In genomic region chr1:35557611-35558373, GRCh38 we compare ENCODE assay signal across 8 cellular contexts. TPM values are rescaled to one million over a fixed set of nuclear protein-coding genes. Genes with fewer than 3 reads are reported as not detected.
DNase-seq lines count a peak whose midpoint lies in the region; ATAC-seq and TF ChIP-seq lines count a peak whose summit lies in the region.

TSS of gene NCDN (plus strand) at chr1:35557799. CDS start at chr1:35558191, 392 bp downstream.

- H2AFZ ChIP-seq in DND-41 (ENCODE audit: low read depth, low read length): peak within 1 kb of the TSS; percentile 86
- peak within 1 kb of the TSS; percentile 76 for H2AFZ ChIP-seq in GM23248

- H3K36me3 ChIP-seq in DND-41 (ENCODE audit: insufficient read depth, low read length) (peaks cover 25% of the 10 kb centered on the region), GM23248 (ENCODE audit: low read depth) (peaks cover 9% of the 10 kb centered on the region; the same call in 1 of the 2 replicates)
- peaks cover 0 to 21% (median 0%) of the 10 kb centered on the region in 3 experiments for H3K36me3 ChIP-seq in naive thymus-derived CD4-positive, alpha-beta T cell (ENCODE audit: control insufficient read depth in 2 of 3, insufficient read depth in 3 of 3, low read length in 3 of 3)

- H3K27ac ChIP-seq in DND-41 (ENCODE audit: low read length): peak within 1 kb of the TSS; percentile 88
- peak within 1 kb of the TSS; percentile 70 for H3K27ac ChIP-seq in GM23248
- H3K27ac ChIP-seq in naive thymus-derived CD4-positive, alpha-beta T cell (ENCODE audit: low read depth, low read length): peak within 1 kb of the TSS; percentile 77

- H3K4me1 Mint-ChIP-seq in naive thymus-derived CD4-positive, alpha-beta T cell: peaks cover 40 to 68% (median 53%) of the 10 kb centered on the region in 7 donors
- peaks cover 41 to 54% of the 10 kb centered on the region in 2 donors for H3K4me1 Mint-ChIP-seq in stimulated activated naive B cell treated with anti-CD40 and anti-IgM and Interleukin-4, amounts not matched to agents 10 μg/mL and 1 μg/mL and 100 μg/mL, for 72 hours

- H3K27ac Mint-ChIP-seq in naive thymus-derived CD4-positive, alpha-beta T cell: peak within 1 kb of the TSS; percentile 89 to 98 (median 93)
- peak within 1 kb of the TSS; percentile 98 for H3K27ac Mint-ChIP-seq in stimulated activated naive B cell treated with anti-CD40 and anti-IgM and Interleukin-4, amounts not matched to agents 10 μg/mL and 1 μg/mL and 100 μg/mL, for 72 hours

- WGBS in GM23248 (ENCODE audit: low coverage in 1 of 2, low lambda C conversion rate in 2 of 2, missing lambda C conversion rate in 2 of 2), 2 experiments: 1% methylated on average over 46 to 56 of the region's 58 CpGs

- H3K9ac ChIP-seq in DND-41 (ENCODE audit: low read depth, low read length) (peak within 1 kb of the TSS; percentile 86), GM23248 (peak within 1 kb of the TSS; percentile 91)

- H4K20me1 ChIP-seq in DND-41 (ENCODE audit: insufficient read depth, low read length): no peaks in the 10 kb centered on the region
- H4K20me1 ChIP-seq in GM23248 (ENCODE audit: insufficient read depth): no peaks in the 10 kb centered on the region

- H3K79me2 ChIP-seq in DND-41 (ENCODE audit: insufficient read depth, low read length) (peaks cover 35% of the 10 kb centered on the region), GM23248 (ENCODE audit: insufficient read depth) (peaks cover 21% of the 10 kb centered on the region)

- peak within 1 kb of the TSS; percentile 90 to 99 (median 96) for H3K4me3 Mint-ChIP-seq in naive thymus-derived CD4-positive, alpha-beta T cell
- peak within 1 kb of the TSS; percentile 92 to 99 for H3K4me3 Mint-ChIP-seq in stimulated activated naive B cell treated with anti-CD40 and anti-IgM and Interleukin-4, amounts not matched to agents 10 μg/mL and 1 μg/mL and 100 μg/mL, for 72 hours

- H3K4me3 ChIP-seq in DND-41 (ENCODE audit: low read depth in 1 of 2, low read length in 2 of 2) (peak within 1 kb of the TSS; percentile 66 to 90), GM23248 (peak within 1 kb of the TSS; percentile 86)
- peak within 1 kb of the TSS; percentile 87 for H3K4me3 ChIP-seq in naive thymus-derived CD4-positive, alpha-beta T cell (ENCODE audit: low read length)

- intact Hi-C loops in naive thymus-derived CD4-positive, alpha-beta T cell (cut with micrococcal nuclease): loop anchor here (1.0 to 5.0 kb wide), 14 partner anchors 18 to 699 kb away; partner anchors contain the start of genes PSMB2 (in 2 of the 2), SFPQ (in 2 of the 2), ADPRS (in 1 of the 2) and AGO3 (in 1 of the 2)

- in situ Hi-C loops in GM23248 (cut with MboI): no loop called here

- CTCF ChIA-PET in naive thymus-derived CD4-positive, alpha-beta T cell (lab: Charles Lee): interaction anchor here (1.3 to 4.9 kb wide), 6 partner anchors 11 to 158 kb away, joined by 4 to 47 read pairs (median 5); no protein-coding TSS in a partner anchor

- H3F3A ChIP-seq in GM23248 (ENCODE audit: insufficient read depth): peaks cover 30% of the 10 kb centered on the region

- H3K4me2 ChIP-seq in DND-41 (ENCODE audit: insufficient read depth, low read length) (peak within 1 kb of the TSS; percentile 100), GM23248 (ENCODE audit: unreplicated experiment) (peak within 1 kb of the TSS; percentile 95)

- H3K27me3 ChIP-seq in DND-41 (ENCODE audit: insufficient read depth, low read length, poor library complexity) (no peaks in the 10 kb centered on the region), GM23248 (replicated peaks; ENCODE audit: insufficient read depth) (no peaks in the 10 kb centered on the region)
- H3K27me3 ChIP-seq in naive thymus-derived CD4-positive, alpha-beta T cell (ENCODE audit: control insufficient read depth in 2 of 2, insufficient read depth in 2 of 2, low read length in 2 of 2): no peaks in the 10 kb centered on the region

- peaks cover 0 to 10% (median 4%) of the 10 kb centered on the region in 5 donors for H3K36me3 Mint-ChIP-seq in naive thymus-derived CD4-positive, alpha-beta T cell
- H3K36me3 Mint-ChIP-seq in stimulated activated naive B cell treated with anti-CD40 and anti-IgM and Interleukin-4, amounts not matched to agents 10 μg/mL and 1 μg/mL and 100 μg/mL, for 72 hours: peaks cover 10 to 12% of the 10 kb centered on the region in 2 donors

- ATAC-seq in DND-41 (ENCODE audit: insufficient read depth, low read depth): peak; percentile 96
- ATAC-seq in naive thymus-derived CD4-positive, alpha-beta T cell: peak; percentile 96
- peak; percentile 93 to 95 for ATAC-seq in stimulated activated naive B cell treated with anti-CD40 and anti-IgM and Interleukin-4, amounts not matched to agents 10 μg/mL and 1 μg/mL and 100 μg/mL, for 72 hours (replicated peaks)

- H3K9me3 Mint-ChIP-seq in naive thymus-derived CD4-positive, alpha-beta T cell: no peaks in the 10 kb centered on the region
- H3K9me3 Mint-ChIP-seq in stimulated activated naive B cell treated with anti-CD40 and anti-IgM and Interleukin-4, amounts not matched to agents 10 μg/mL and 1 μg/mL and 100 μg/mL, for 72 hours: no peaks in the 10 kb centered on the region

- H3K4me1 ChIP-seq in DND-41 (ENCODE audit: insufficient read depth, low read length) (peaks cover 34% of the 10 kb centered on the region), GM23248 (ENCODE audit: insufficient read depth) (peaks cover 25% of the 10 kb centered on the region)
- H3K4me1 ChIP-seq in naive thymus-derived CD4-positive, alpha-beta T cell (ENCODE audit: control insufficient read depth in 2 of 2, insufficient read depth in 2 of 2, low read length in 2 of 2): peaks cover 16 to 19% of the 10 kb centered on the region in 2 donors

- H3K27me3 Mint-ChIP-seq in naive thymus-derived CD4-positive, alpha-beta T cell: no peaks in the 10 kb centered on the region
- H3K27me3 Mint-ChIP-seq in stimulated activated naive B cell treated with anti-CD40 and anti-IgM and Interleukin-4, amounts not matched to agents 10 μg/mL and 1 μg/mL and 100 μg/mL, for 72 hours: no peaks in the 10 kb centered on the region

- H3K9me3 ChIP-seq in DND-41 (ENCODE audit: insufficient read depth, low read length, severe bottlenecking) (no peaks in the 10 kb centered on the region), GM23248 (ENCODE audit: low read depth) (no peaks in the 10 kb centered on the region)
- H3K9me3 ChIP-seq in naive thymus-derived CD4-positive, alpha-beta T cell (ENCODE audit: control insufficient read depth in 2 of 3, low read length in 3 of 3): no peaks in the 10 kb centered on the region

- DNase-seq in DND-41 (peak; percentile 97), GM23248 (peak; percentile 99), LHCN-M2 (ENCODE audit: low read depth) (peak; percentile 96), RPMI8226 (peak; percentile 98), fibroblast of gingiva (ENCODE audit: low read depth) (peak; percentile 96)
- DNase-seq in activated T-helper 1 cell treated with anti-CD3 and anti-CD28 coated beads, Interleukin-2, amount 50 U/mL, for 16 hours (ENCODE audit: low read depth in 1 of 2, low spot score in 1 of 2): peak; percentile 89 to 95
- peak; percentile 86 to 96 (median 94) for DNase-seq in naive thymus-derived CD4-positive, alpha-beta T cell
- DNase-seq in stimulated activated naive B cell treated with anti-CD40 and anti-IgM and Interleukin-4, amounts not matched to agents 10 μg/mL and 1 μg/mL and 100 μg/mL, for 72 hours: peak; percentile 94

- TF ChIP-seq CTCF in DND-41 (IDR thresholded peaks at IDR 0.05; ENCODE audit: borderline replicate concordance, extremely low read depth, low read length, poor library complexity, severe bottlenecking): no peak

- no peaks in the 10 kb centered on the region for H3K9me2 ChIP-seq in GM23248 (ENCODE audit: insufficient read depth)

- POLR2A ChIA-PET in naive thymus-derived CD4-positive, alpha-beta T cell (lab: Charles Lee): interaction anchor here (0.6 to 3.0 kb wide), 16 partner anchors 8 to 365 kb away, joined by 3 to 21 read pairs (median 4); partner anchors contain the start of genes AGO1, CLSPN and SFPQ

RNA-seq across cellular contexts. Expression of gene NCDN, which starts in this region (rescaled TPM):
- total RNA-seq in GM23248 (2014; rRNA removed; shearing (Covaris generic)): 34.1 and 39.7 TPM in 2 replicates
- polyA plus RNA-seq in GM23248 (2016; fragmentation: Nextera tagmentation; extraction: Ambion mirVana): 29.6 and 30.2 TPM in 2 replicates
- total RNA-seq in LHCN-M2 (2014; rRNA removed): 40.6 and 43.8 TPM in 2 replicates
- polyA plus RNA-seq in LHCN-M2 (2012): 34.8 TPM
- 10 to 100 TPM; 19.4 to 38.6 (median 26.4) TPM for total RNA-seq in naive thymus-derived CD4-positive, alpha-beta T cell
- 10 to 100 TPM; 17.1 to 23.9 TPM for polyA plus RNA-seq in naive thymus-derived CD4-positive, alpha-beta T cell

Comparison
In these comparisons a context has a peak if more than half of its experiments do, and no peak if none do; other contexts are left out.
1. Peak in every context shown above with its lines: DNase-seq, ATAC-seq, H3K4me3 ChIP-seq and H3K27ac ChIP-seq.